8 cellular contexts compared by ENCODE assay signal in the genomic region with DNA sequence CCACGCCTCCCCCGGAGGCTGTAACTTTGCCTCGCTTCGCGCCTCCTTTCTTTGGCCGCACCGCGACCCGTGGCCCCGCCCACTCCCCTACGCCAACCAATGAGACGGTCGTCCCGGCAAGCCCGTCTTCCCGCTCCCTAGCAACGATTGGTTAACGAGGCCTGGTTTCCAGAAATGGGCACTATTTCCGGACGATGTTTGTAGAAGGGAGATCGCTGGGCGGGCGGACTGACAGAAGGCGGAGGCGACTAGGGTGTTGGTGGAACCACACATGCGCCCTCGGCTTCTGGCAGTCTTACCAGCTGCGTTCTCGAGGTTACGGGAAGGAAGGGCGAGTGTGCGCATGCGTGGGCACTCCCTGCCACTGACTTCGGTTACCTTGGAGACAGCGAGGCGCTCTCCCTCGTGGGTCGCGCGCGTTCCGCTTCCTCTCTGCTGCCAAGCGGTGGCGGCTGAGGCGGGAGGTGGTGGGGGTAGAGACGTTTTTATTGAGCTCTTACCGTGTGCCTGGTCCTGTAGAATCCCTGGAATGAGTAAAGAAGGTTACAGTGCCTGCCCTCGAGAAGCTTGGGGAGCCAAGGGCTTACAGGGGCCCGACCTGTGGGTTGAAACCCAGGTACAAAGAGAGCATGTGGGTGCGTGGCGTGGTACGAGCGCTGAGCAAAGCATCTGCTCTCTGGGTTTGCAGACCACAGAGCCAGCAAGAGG. TPM values are rescaled to one million over a fixed set of nuclear protein-coding genes. Genes with fewer than 3 reads are reported as not detected.
DNase-seq lines count a peak whose midpoint lies in the region; ATAC-seq and TF ChIP-seq lines count a peak whose summit lies in the region.

No MANE protein-coding gene starts in this region.

- POLR2A ChIA-PET in SK-N-SH (lab: Yijun Ruan, JAX): interaction anchor here (0.5 to 1.8 kb wide), 15 partner anchors 8 to 98 kb away, joined by 3 to 13 read pairs (median 4); no protein-coding TSS in a partner anchor

- peaks cover 44% of the 10 kb centered on the region for H3K79me2 ChIP-seq in SK-N-SH (ENCODE audit: insufficient read depth)

- under 1% methylated on average over 34 of the region's 53 CpGs for WGBS in SK-N-SH (ENCODE audit: low lambda C conversion rate)

- no peaks in the 10 kb centered on the region for H3K9me3 ChIP-seq in SK-N-SH

- CTCF ChIA-PET in SK-N-SH (lab: Yijun Ruan, JAX): interaction anchor here (0.6 to 4.8 kb wide), 17 partner anchors 9 to 514 kb away, joined by 3 to 28 read pairs (median 4); a partner anchor contains a TSS

- H3K9ac ChIP-seq in SK-N-SH: peak overlapping the region; percentile 88

- no peaks in the 10 kb centered on the region for H3K36me3 ChIP-seq in SK-N-SH (replicated peaks in 1 of 2; ENCODE audit: control insufficient read depth in 1 of 2, insufficient read depth in 2 of 2, low read length in 1 of 2)

- TF ChIP-seq RAD21 in SK-N-SH (IDR thresholded peaks at IDR 0.05; ENCODE audit: low read length): 0 out of 2 replicates have a peak, but pooled peaks have one; percentile 15

- peak overlapping the region; percentile 87 to 93 for H3K4me3 ChIP-seq in SK-N-SH (ENCODE audit: low read depth in 2 of 2, low read length in 1 of 2)

- no peak for TF ChIP-seq CTCF in GM10266 (IDR thresholded peaks at IDR 0.05; ENCODE audit: control insufficient read depth, insufficient read depth, low read depth, missing control alignments)
- TF ChIP-seq CTCF in SK-N-SH (IDR thresholded peaks at IDR 0.05): no peak

- TF ChIP-seq EP300 in SK-N-SH (IDR thresholded peaks at IDR 0.05; ENCODE audit: borderline replicate concordance in 1 of 2, low read depth in 1 of 2, low read length in 1 of 2): no peak

- H4K20me1 ChIP-seq in SK-N-SH (ENCODE audit: insufficient read depth): peaks cover 40% of the 10 kb centered on the region

- H3K27ac ChIP-seq in SK-N-SH (ENCODE audit: low read depth in 2 of 2, low read length in 1 of 2): peak overlapping the region; percentile 95 to 99
- peak overlapping the region; percentile 57 for H3K27ac ChIP-seq in temporal lobe (ENCODE audit: low read depth, low read length)

- peak; percentile 98 for DNase-seq in GM10266 (ENCODE audit: extremely low spot score)
- DNase-seq in NCI-H1092 (lab: John Stamatoyannopoulos, UW): peak; percentile 100
- peak; percentile 99 for DNase-seq in SK-N-SH
- DNase-seq in activated naive CD4-positive, alpha-beta T cell treated with anti-CD3 and anti-CD28 coated beads, Interleukin-2, amount 50 U/mL, for 72 hours (ENCODE audit: low spot score in 2 of 2): peak; percentile 99 to 100
- peak; percentile 98 for DNase-seq in glomerular endothelial cell (ENCODE audit: extremely low read depth, low read depth, low spot score)
- peak; percentile 99 for DNase-seq in occipital lobe (lab: John Stamatoyannopoulos, UW)

- H2AFZ ChIP-seq in SK-N-SH (ENCODE audit: low read depth): peak overlapping the region; percentile 47; the same call in 1 of the 2 replicates

- peaks cover 27 to 28% of the 10 kb centered on the region in 2 donors for H3K36me3 Mint-ChIP-seq in activated naive CD4-positive, alpha-beta T cell treated with anti-CD3 and anti-CD28 coated beads, Interleukin-2, amount 50 U/mL, for 72 hours

- ATAC-seq in HG02610 (IDR thresholded peaks at IDR 0.05; ENCODE audit: unreplicated experiment): peak; percentile 66
- peak; percentile 74 to 80 for ATAC-seq in activated naive CD4-positive, alpha-beta T cell treated with anti-CD3 and anti-CD28 coated beads, Interleukin-2, amount 50 U/mL, for 72 hours

- H3K27ac Mint-ChIP-seq in activated naive CD4-positive, alpha-beta T cell treated with anti-CD3 and anti-CD28 coated beads, Interleukin-2, amount 50 U/mL, for 72 hours: peak overlapping the region; percentile 95 to 96

- H3K4me1 ChIP-seq in SK-N-SH (ENCODE audit: control insufficient read depth in 1 of 2, insufficient read depth in 2 of 2, low read depth in 1 of 2, low read length in 1 of 2): peaks cover 47 to 58% of the 10 kb centered on the region in 2 experiments

- H3F3A ChIP-seq in SK-N-SH (replicated peaks; ENCODE audit: insufficient read depth): peaks cover 47% of the 10 kb centered on the region

- H3K4me2 ChIP-seq in SK-N-SH: peak overlapping the region; percentile 85

- H3K27me3 ChIP-seq in SK-N-SH (ENCODE audit: insufficient read depth): no peaks in the 10 kb centered on the region

- no peaks in the 10 kb centered on the region for H3K9me3 Mint-ChIP-seq in activated naive CD4-positive, alpha-beta T cell treated with anti-CD3 and anti-CD28 coated beads, Interleukin-2, amount 50 U/mL, for 72 hours

- H3K9me2 ChIP-seq in SK-N-SH: no peaks in the 10 kb centered on the region

TF ChIP-seq in SK-N-SH, 30 proteins besides CTCF, POLR2A, EP300 and RAD21:
- TF ChIP-seq, protein P1, sequence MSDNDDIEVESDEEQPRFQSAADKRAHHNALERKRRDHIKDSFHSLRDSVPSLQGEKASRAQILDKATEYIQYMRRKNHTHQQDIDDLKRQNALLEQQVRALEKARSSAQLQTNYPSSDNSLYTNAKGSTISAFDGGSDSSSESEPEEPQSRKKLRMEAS (IDR thresholded peaks at IDR 0.05; ENCODE audit: low read depth): peak; percentile 80; the same call in 1 of the 2 replicates
- no peak for TF ChIP-seq TCF12 (IDR thresholded peaks at IDR 0.05)
- no peak for TF ChIP-seq EZH2phosphoT487 (IDR thresholded peaks at IDR 0.05; ENCODE audit: borderline replicate concordance, low read depth)
- TF ChIP-seq POLR2AphosphoS5 (IDR thresholded peaks at IDR 0.05; ENCODE audit: low read depth, low read length): peak; percentile 80; the same call in 1 of the 2 replicates
- TF ChIP-seq NRF1 (IDR thresholded peaks at IDR 0.05; ENCODE audit: low read depth, low read length): peak; percentile 90
- TF ChIP-seq, protein P2, sequence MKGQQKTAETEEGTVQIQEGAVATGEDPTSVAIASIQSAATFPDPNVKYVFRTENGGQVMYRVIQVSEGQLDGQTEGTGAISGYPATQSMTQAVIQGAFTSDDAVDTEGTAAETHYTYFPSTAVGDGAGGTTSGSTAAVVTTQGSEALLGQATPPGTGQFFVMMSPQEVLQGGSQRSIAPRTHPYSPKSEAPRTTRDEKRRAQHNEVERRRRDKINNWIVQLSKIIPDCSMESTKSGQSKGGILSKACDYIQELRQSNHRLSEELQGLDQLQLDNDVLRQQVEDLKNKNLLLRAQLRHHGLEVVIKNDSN (IDR thresholded peaks at IDR 0.05; ENCODE audit: borderline replicate concordance, low read depth): no peak
- TF ChIP-seq RFX5 (IDR thresholded peaks at IDR 0.05; ENCODE audit: low read length): peak; percentile 94
- peak; percentile 52; the same call in 1 of the 2 replicates for TF ChIP-seq RCOR1 (IDR thresholded peaks at IDR 0.05; ENCODE audit: low read length)
- no peak for TF ChIP-seq TEAD4 (IDR thresholded peaks at IDR 0.05; ENCODE audit: borderline replicate concordance, insufficient read depth)
- TF ChIP-seq, protein P3, sequence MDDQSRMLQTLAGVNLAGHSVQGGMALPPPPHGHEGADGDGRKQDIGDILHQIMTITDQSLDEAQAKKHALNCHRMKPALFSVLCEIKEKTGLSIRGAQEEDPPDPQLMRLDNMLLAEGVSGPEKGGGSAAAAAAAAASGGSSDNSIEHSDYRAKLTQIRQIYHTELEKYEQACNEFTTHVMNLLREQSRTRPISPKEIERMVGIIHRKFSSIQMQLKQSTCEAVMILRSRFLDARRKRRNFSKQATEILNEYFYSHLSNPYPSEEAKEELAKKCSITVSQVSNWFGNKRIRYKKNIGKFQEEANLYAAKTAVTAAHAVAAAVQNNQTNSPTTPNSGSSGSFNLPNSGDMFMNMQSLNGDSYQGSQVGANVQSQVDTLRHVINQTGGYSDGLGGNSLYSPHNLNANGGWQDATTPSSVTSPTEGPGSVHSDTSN (IDR thresholded peaks at IDR 0.05): peak; percentile 93
- TF ChIP-seq FOXJ3 (CRISPR knock-in tag; IDR thresholded peaks at IDR 0.05): no peak
- no peak for TF ChIP-seq RXRA (IDR thresholded peaks at IDR 0.05; ENCODE audit: borderline replicate concordance, low read depth)
- TF ChIP-seq MEF2A (IDR thresholded peaks at IDR 0.05; ENCODE audit: borderline replicate concordance, low read depth): no peak
- TF ChIP-seq FOSL2 (IDR thresholded peaks at IDR 0.05; ENCODE audit: borderline replicate concordance, low read depth): no peak
- TF ChIP-seq, protein P4, sequence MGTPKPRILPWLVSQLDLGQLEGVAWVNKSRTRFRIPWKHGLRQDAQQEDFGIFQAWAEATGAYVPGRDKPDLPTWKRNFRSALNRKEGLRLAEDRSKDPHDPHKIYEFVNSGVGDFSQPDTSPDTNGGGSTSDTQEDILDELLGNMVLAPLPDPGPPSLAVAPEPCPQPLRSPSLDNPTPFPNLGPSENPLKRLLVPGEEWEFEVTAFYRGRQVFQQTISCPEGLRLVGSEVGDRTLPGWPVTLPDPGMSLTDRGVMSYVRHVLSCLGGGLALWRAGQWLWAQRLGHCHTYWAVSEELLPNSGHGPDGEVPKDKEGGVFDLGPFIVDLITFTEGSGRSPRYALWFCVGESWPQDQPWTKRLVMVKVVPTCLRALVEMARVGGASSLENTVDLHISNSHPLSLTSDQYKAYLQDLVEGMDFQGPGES (IDR thresholded peaks at IDR 0.05; ENCODE audit: low read depth, low read length): peak; percentile 52; the same call in 1 of the 2 replicates
- TF ChIP-seq MXI1 (IDR thresholded peaks at IDR 0.05; ENCODE audit: low read depth, low read length): peak; percentile 98

RNA-seq across cellular contexts. Expression of a gene that starts 0.4 kb away (rescaled TPM):
- polyA plus RNA-seq in SK-N-SH (2012; rRNA removed): 11.9 and 13.7 TPM in 2 replicates
- polyA plus RNA-seq in SK-N-SH (2012; cell fraction: cytosol; rRNA removed): 4.4 and 7.2 TPM in 2 replicates
- 51.1 and 59.6 TPM in 2 replicates for polyA plus RNA-seq in SK-N-SH (2012; cell fraction: nucleus; rRNA removed)
- total RNA-seq in activated naive CD4-positive, alpha-beta T cell treated with anti-CD3 and anti-CD28 coated beads, Interleukin-2, amount 50 U/mL, for 72 hours: 10 to 100 TPM; 38.4 to 54.4 TPM
- 5.1 and 9.3 TPM in 2 replicates for total RNA-seq in glomerular endothelial cell
- 1.2 TPM for total RNA-seq in occipital lobe
- total RNA-seq in temporal lobe: 1.2 TPM

RNA-seq across cellular contexts. Expression of a gene that starts 55.4 kb away (rescaled TPM):
- 0.08 TPM in 1 of 2 replicates, not detected in the other for polyA plus RNA-seq in SK-N-SH (2012; rRNA removed)
- not detected in 2 replicates for polyA plus RNA-seq in SK-N-SH (2012; cell fraction: cytosol; rRNA removed)
- polyA plus RNA-seq in SK-N-SH (2012; cell fraction: nucleus; rRNA removed): 0.10 TPM in 1 of 2 replicates, not detected in the other
- under 1 TPM; 0.37 to 0.50 TPM for total RNA-seq in activated naive CD4-positive, alpha-beta T cell treated with anti-CD3 and anti-CD28 coated beads, Interleukin-2, amount 50 U/mL, for 72 hours
- total RNA-seq in glomerular endothelial cell (not detected in 2 replicates), occipital lobe (not detected), temporal lobe (not detected)

Comparison
In these comparisons a context has a peak if more than half of its experiments do, and no peak if none do; other contexts are left out.
1. Peak in every context shown above with its lines: DNase-seq, ATAC-seq, H3K4me3 ChIP-seq and H3K27ac ChIP-seq.